Comparison of ENCODE assay signal across 1 cellular context in genomic region chr15:75758071-75758872, GRCh38.
TF ChIP-seq lines count a peak whose summit lies in the region.

No MANE protein-coding gene starts in this region.

TF ChIP-seq in K562, 482 proteins besides CTCF, POLR2A, EP300 and RAD21 (continued from another document and continues in another):
- peak; percentile 88 for TF ChIP-seq EP400 (IDR thresholded peaks at IDR 0.05)
- no peak for TF ChIP-seq E4F1 (CRISPR knock-in tag; IDR thresholded peaks at IDR 0.05; ENCODE audit: borderline replicate concordance)
- TF ChIP-seq ESRRA (IDR thresholded peaks at IDR 0.05; ENCODE audit: borderline replicate concordance, low read depth), result no peak
- TF ChIP-seq TAF1 (IDR thresholded peaks at IDR 0.05; ENCODE audit: control insufficient read depth, extremely low read depth, insufficient read depth, low read length, severe bottlenecking), result peak; percentile 76
- 0 out of 4 replicates have a peak, but pooled peaks of 1 of the 2 experiments have one; percentile 75 for TF ChIP-seq KDM4B (IDR thresholded peaks at IDR 0.05; ENCODE audit: borderline replicate concordance in 2 of 2, low read depth in 1 of 2)
- no peak for TF ChIP-seq ILK (tag; IDR thresholded peaks at IDR 0.05; ENCODE audit: borderline replicate concordance, low read depth)
- TF ChIP-seq PHF20 (IDR thresholded peaks at IDR 0.05; ENCODE audit: partially characterized antibody), result peak; percentile 90
- no peak for TF ChIP-seq PTTG1 (tag; IDR thresholded peaks at IDR 0.05; ENCODE audit: low read depth)
- no peak for TF ChIP-seq HNRNPLL (IDR thresholded peaks at IDR 0.05; ENCODE audit: low read depth, low read length, poor library complexity, severe bottlenecking)
- TF ChIP-seq SNAPC5 (CRISPR knock-in tag; IDR thresholded peaks at IDR 0.05), result no peak
- no peak for TF ChIP-seq ZNF778 (CRISPR knock-in tag; IDR thresholded peaks at IDR 0.05)
- TF ChIP-seq ZNF318 (IDR thresholded peaks at IDR 0.05; ENCODE audit: borderline replicate concordance in 1 of 2, low read depth in 1 of 2), result 0 out of 4 replicates have a peak, but pooled peaks of 1 of the 2 experiments have one; percentile 18
- no peak for TF ChIP-seq MCM5 (IDR thresholded peaks at IDR 0.05; ENCODE audit: low read depth)
- TF ChIP-seq THAP7 (CRISPR knock-in tag; IDR thresholded peaks at IDR 0.05), result no peak
- no peak for TF ChIP-seq ZBTB26 (CRISPR knock-in tag; IDR thresholded peaks at IDR 0.05)
- no peak for TF ChIP-seq CHD7 (IDR thresholded peaks at IDR 0.05; ENCODE audit: low read depth, low read length)
- TF ChIP-seq ARID2 (IDR thresholded peaks at IDR 0.05), result no peak
- TF ChIP-seq ZBTB12 (CRISPR knock-in tag; IDR thresholded peaks at IDR 0.05), result no peak
- TF ChIP-seq POU5F1 (IDR thresholded peaks at IDR 0.05; ENCODE audit: borderline replicate concordance, low read depth, low read length, partially characterized antibody), result no peak
- no peak for TF ChIP-seq ZNF445 (CRISPR knock-in tag; IDR thresholded peaks at IDR 0.05; ENCODE audit: low read depth)
- TF ChIP-seq WHSC1 (IDR thresholded peaks at IDR 0.05; ENCODE audit: low read length), result no peak
- TF ChIP-seq ARNT (IDR thresholded peaks at IDR 0.05), result no peak; a peak in 1 of 4 replicates
- no peak for TF ChIP-seq NFYB (IDR thresholded peaks at IDR 0.05; ENCODE audit: extremely low read depth, insufficient read length)
- TF ChIP-seq RBFOX2 (IDR thresholded peaks at IDR 0.05; ENCODE audit: low read depth, low read length), result peak; percentile 94
- peak; percentile 37 for TF ChIP-seq CCNT2 (IDR thresholded peaks at IDR 0.05; ENCODE audit: borderline replicate concordance, extremely low read depth, insufficient read length, low read depth, low read length)
- no peak for TF ChIP-seq CBX5 (IDR thresholded peaks at IDR 0.05; ENCODE audit: borderline replicate concordance, low read depth)
- TF ChIP-seq NFE2 (IDR thresholded peaks at IDR 0.05; ENCODE audit: low read depth), result no peak
